ENCODE assay signal across 9 cellular contexts in genomic region chr7:93902777-93903423, GRCh38. TPM values are rescaled to one million over a fixed set of nuclear protein-coding genes. Genes with fewer than 3 reads are reported as not detected.
A peak's percentile ranks its signal among the peaks of the same experiment; 100 is the strongest.
DNase-seq lines count a peak whose midpoint lies in the region; ATAC-seq and TF ChIP-seq lines count a peak whose summit lies in the region.
"Had no signal": no experiment of that assay in that cellular context is flagged by ENCODE, and none has a peak within 500 bp of the region (broad histone marks: within the 10 kb centered on the region; RNA-seq: fewer than 3 reads in every experiment).

No MANE protein-coding gene starts in this region.

- no peaks in the 10 kb centered on the region for H3K4me1 ChIP-seq in colonic mucosa

- no peak for TF ChIP-seq POLR2A in lower leg skin (IDR thresholded peaks at IDR 0.05)

- TF ChIP-seq CTCF in colonic mucosa (IDR thresholded peaks at IDR 0.05) = peak; percentile 59
- TF ChIP-seq CTCF in lower leg skin (IDR thresholded peaks at IDR 0.05) = no peak

- no peaks in the 10 kb centered on the region for H3K27me3 ChIP-seq in colonic mucosa

- CTCF ChIA-PET in activated naive CD4-positive, alpha-beta T cell treated with anti-CD3 and anti-CD28 coated beads for 36 hours (lab: Charles Lee) = interaction anchor here (0.6 to 3.6 kb wide), 5 partner anchors 11 to 494 kb away, joined by 3 to 18 read pairs (median 3); partner anchors contain the start of gene TFPI2

- no peaks in the 10 kb centered on the region for H3K9me3 ChIP-seq in colonic mucosa

- H3K4me3 Mint-ChIP-seq in activated naive CD4-positive, alpha-beta T cell treated with anti-CD3 and anti-CD28 coated beads for 36 hours = no peak overlapping the region
- H3K4me3 Mint-ChIP-seq: activated naive CD8-positive, alpha-beta T cell treated with anti-CD3 and anti-CD28 coated beads, Interleukin-2, amount 10 ng/mL, durations not matched to agents 7 days and 5 days had no signal

- no peaks in the 10 kb centered on the region for H3K9me3 Mint-ChIP-seq in activated naive CD4-positive, alpha-beta T cell treated with anti-CD3 and anti-CD28 coated beads for 36 hours
- H3K9me3 Mint-ChIP-seq: activated naive CD8-positive, alpha-beta T cell treated with anti-CD3 and anti-CD28 coated beads, Interleukin-2, amount 10 ng/mL, durations not matched to agents 7 days and 5 days had no signal

- peak; percentile 9 for DNase-seq in activated naive CD4-positive, alpha-beta T cell treated with anti-CD3 and anti-CD28 coated beads for 36 hours
- no peak for DNase-seq in activated naive CD4-positive, alpha-beta T cell treated with Interleukin-2 at 50 U/mL for 16 hours
- DNase-seq in NCI-H2227 (lab: John Stamatoyannopoulos, UW; ENCODE audit: unreplicated experiment) (peak; percentile 43), colonic mucosa (peak; percentile 23), myocyte (ENCODE audit: low read depth) (peak; percentile 68), lower leg skin (ENCODE audit: low spot score in 2 of 2) (no peak)
- DNase-seq: activated naive CD8-positive, alpha-beta T cell treated with anti-CD3 and anti-CD28 coated beads, Interleukin-2, amount 10 ng/mL, durations not matched to agents 7 days and 5 days had no signal

- intact Hi-C loops in activated naive CD4-positive, alpha-beta T cell treated with anti-CD3 and anti-CD28 coated beads for 36 hours (cut with micrococcal nuclease) = loop anchor here (1.0 to 10.0 kb wide), 5 partner anchors 184 to 534 kb away; no protein-coding TSS in a partner anchor
- intact Hi-C loops in colonic mucosa (cut with DNase I) (loop anchor here (5.0 kb wide), 1 partner anchor 184 kb away; no protein-coding TSS in a partner anchor), lower leg skin (cut with DNase I; ENCODE audit: low total_unique reads) (no loop called here)

- H3K4me1 Mint-ChIP-seq in activated naive CD4-positive, alpha-beta T cell treated with anti-CD3 and anti-CD28 coated beads for 36 hours (ENCODE audit: low read depth) = no peaks in the 10 kb centered on the region
- H3K4me1 Mint-ChIP-seq: activated naive CD8-positive, alpha-beta T cell treated with anti-CD3 and anti-CD28 coated beads, Interleukin-2, amount 10 ng/mL, durations not matched to agents 7 days and 5 days had no signal

- no peak overlapping the region for H3K9ac ChIP-seq in colonic mucosa (ENCODE audit: low read depth in 2 of 2, low read length in 2 of 2)

- no peak overlapping the region for H3K27ac ChIP-seq in colonic mucosa

- H3K27me3 Mint-ChIP-seq in activated naive CD4-positive, alpha-beta T cell treated with anti-CD3 and anti-CD28 coated beads for 36 hours (ENCODE audit: low read depth) = peaks cover 27% of the 10 kb centered on the region

- no peak overlapping the region for H3K27ac Mint-ChIP-seq in activated naive CD4-positive, alpha-beta T cell treated with anti-CD3 and anti-CD28 coated beads for 36 hours
- H3K27ac Mint-ChIP-seq: activated naive CD8-positive, alpha-beta T cell treated with anti-CD3 and anti-CD28 coated beads, Interleukin-2, amount 10 ng/mL, durations not matched to agents 7 days and 5 days had no signal

- H3K36me3 Mint-ChIP-seq in activated naive CD4-positive, alpha-beta T cell treated with anti-CD3 and anti-CD28 coated beads for 36 hours (ENCODE audit: low read depth) = no peaks in the 10 kb centered on the region
- H3K36me3 Mint-ChIP-seq: activated naive CD8-positive, alpha-beta T cell treated with anti-CD3 and anti-CD28 coated beads, Interleukin-2, amount 10 ng/mL, durations not matched to agents 7 days and 5 days had no signal

- H3K4me3 ChIP-seq in colonic mucosa = no peak overlapping the region
- H3K4me3 ChIP-seq in lower leg skin (ENCODE audit: low read depth, poor library complexity, severe bottlenecking) = no peak overlapping the region

- ATAC-seq in GM21825 (IDR thresholded peaks at IDR 0.05; ENCODE audit: unreplicated experiment) (no peak), GM18867 (IDR thresholded peaks at IDR 0.05; ENCODE audit: unreplicated experiment) (no peak)

- WGBS in lower leg skin, 2 donors = 94 to 100% methylated on average over 1 of the region's 1 CpG

- no peaks in the 10 kb centered on the region for H3K36me3 ChIP-seq in colonic mucosa

RNA-seq across cellular contexts. Expression of gene GNGT1, which starts 3.5 kb away (rescaled TPM):
- total RNA-seq in activated naive CD4-positive, alpha-beta T cell treated with anti-CD3 and anti-CD28 coated beads for 36 hours = not detected
- not detected for total RNA-seq in colonic mucosa
- total RNA-seq in myocyte = 1.3 TPM in 1 of 2 replicates, not detected in the other
- polyA plus RNA-seq in myocyte (2012) = 0.16 TPM
- not detected for total RNA-seq in lower leg skin
- total RNA-seq: activated naive CD8-positive, alpha-beta T cell treated with anti-CD3 and anti-CD28 coated beads, Interleukin-2, amount 10 ng/mL, durations not matched to agents 7 days and 5 days had no signal

RNA-seq across cellular contexts. Expression of gene TFPI2, which starts 12.3 kb away (rescaled TPM):
- not detected for total RNA-seq in activated naive CD4-positive, alpha-beta T cell treated with anti-CD3 and anti-CD28 coated beads for 36 hours
- total RNA-seq in colonic mucosa (1 to 10 TPM in 1 of 2 donors, under 1 TPM in 1; 0.30 to 1.6 TPM), myocyte (3.6 and 13.9 TPM in 2 replicates), lower leg skin (1 to 10 TPM in 1 of 4 donors, under 1 TPM in 2, not detected in 1; 0.12 to 4.2 (median 0.46) TPM)
- 2.4 TPM for polyA plus RNA-seq in myocyte (2012)
- total RNA-seq: activated naive CD8-positive, alpha-beta T cell treated with anti-CD3 and anti-CD28 coated beads, Interleukin-2, amount 10 ng/mL, durations not matched to agents 7 days and 5 days had no signal

RNA-seq across cellular contexts. Expression of gene GNG11, which starts 18.6 kb away (rescaled TPM):
- not detected for total RNA-seq in activated naive CD4-positive, alpha-beta T cell treated with anti-CD3 and anti-CD28 coated beads for 36 hours
- total RNA-seq in colonic mucosa (1 to 10 TPM; 2.1 to 4.1 TPM), myocyte (16.8 and 18.1 TPM in 2 replicates), lower leg skin (1 to 10 TPM; 3.8 to 7.8 (median 5.2) TPM)
- 41.0 TPM for polyA plus RNA-seq in myocyte (2012)
- total RNA-seq: activated naive CD8-positive, alpha-beta T cell treated with anti-CD3 and anti-CD28 coated beads, Interleukin-2, amount 10 ng/mL, durations not matched to agents 7 days and 5 days had no signal

Comparison
In these comparisons a context has a peak if more than half of its experiments do, and no peak if none do; other contexts are left out.
1. DNase-seq: peak in activated naive CD4-positive, alpha-beta T cell treated with anti-CD3 and anti-CD28 coated beads for 36 hours (single experiment), NCI-H2227 (single experiment), colonic mucosa (single experiment) and myocyte (single experiment); none in activated naive CD4-positive, alpha-beta T cell treated with Interleukin-2 at 50 U/mL for 16 hours (single experiment) and lower leg skin (0 of 2).